1 cellular context compared by ENCODE assay signal in the genomic region with DNA sequence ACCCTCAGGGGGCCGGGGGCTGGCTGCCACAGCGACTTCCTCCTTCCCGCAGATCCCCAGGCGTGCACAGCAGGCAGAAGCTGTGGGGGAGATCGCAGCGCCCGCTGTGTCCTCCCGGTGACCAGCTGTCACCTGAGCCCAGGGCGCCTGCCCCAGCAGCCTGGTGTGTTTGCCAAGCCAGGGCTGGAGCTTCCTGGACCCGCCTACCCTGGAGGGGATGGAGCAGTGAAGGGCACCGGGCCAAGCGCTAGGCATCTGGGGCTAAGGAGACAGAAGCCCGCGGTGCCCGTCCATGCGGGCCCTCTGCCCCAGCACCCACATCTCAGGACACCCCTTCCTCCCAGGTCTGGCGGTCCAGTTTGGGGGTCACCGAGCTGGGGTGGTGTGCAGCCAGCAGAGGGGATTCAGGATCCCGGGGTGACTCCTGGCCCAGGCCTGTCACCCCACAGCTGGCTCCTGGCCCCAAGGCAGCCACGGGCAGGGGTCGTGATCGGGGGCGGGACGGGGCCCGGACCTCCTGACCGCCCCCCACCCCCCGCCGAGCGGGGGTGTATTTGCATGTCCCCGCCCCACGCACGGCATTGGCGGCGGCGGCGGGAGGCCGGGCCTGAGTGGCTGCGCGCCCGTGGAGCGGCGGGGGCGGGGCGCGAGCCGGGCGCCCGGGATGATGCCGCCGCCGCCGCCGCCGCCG.
TF ChIP-seq lines count a peak whose summit lies in the region.

A gene with protein sequence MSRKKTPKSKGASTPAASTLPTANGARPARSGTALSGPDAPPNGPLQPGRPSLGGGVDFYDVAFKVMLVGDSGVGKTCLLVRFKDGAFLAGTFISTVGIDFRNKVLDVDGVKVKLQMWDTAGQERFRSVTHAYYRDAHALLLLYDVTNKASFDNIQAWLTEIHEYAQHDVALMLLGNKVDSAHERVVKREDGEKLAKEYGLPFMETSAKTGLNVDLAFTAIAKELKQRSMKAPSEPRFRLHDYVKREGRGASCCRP (plus strand): TSS at position 645 of the 691 bp plus-strand sequence. CDS start 159 bp downstream, outside the sequence.

TF ChIP-seq in HepG2, 621 proteins besides CTCF, POLR2A, EP300 and RAD21 (continued from another document and continues in another):
- TF ChIP-seq, protein P1, sequence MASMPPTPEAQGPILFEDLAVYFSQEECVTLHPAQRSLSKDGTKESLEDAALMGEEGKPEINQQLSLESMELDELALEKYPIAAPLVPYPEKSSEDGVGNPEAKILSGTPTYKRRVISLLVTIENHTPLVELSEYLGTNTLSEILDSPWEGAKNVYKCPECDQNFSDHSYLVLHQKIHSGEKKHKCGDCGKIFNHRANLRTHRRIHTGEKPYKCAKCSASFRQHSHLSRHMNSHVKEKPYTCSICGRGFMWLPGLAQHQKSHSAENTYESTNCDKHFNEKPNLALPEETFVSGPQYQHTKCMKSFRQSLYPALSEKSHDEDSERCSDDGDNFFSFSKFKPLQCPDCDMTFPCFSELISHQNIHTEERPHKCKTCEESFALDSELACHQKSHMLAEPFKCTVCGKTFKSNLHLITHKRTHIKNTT (CRISPR knock-in tag; IDR thresholded peaks at IDR 0.05), result no peak
- TF ChIP-seq, protein P2, sequence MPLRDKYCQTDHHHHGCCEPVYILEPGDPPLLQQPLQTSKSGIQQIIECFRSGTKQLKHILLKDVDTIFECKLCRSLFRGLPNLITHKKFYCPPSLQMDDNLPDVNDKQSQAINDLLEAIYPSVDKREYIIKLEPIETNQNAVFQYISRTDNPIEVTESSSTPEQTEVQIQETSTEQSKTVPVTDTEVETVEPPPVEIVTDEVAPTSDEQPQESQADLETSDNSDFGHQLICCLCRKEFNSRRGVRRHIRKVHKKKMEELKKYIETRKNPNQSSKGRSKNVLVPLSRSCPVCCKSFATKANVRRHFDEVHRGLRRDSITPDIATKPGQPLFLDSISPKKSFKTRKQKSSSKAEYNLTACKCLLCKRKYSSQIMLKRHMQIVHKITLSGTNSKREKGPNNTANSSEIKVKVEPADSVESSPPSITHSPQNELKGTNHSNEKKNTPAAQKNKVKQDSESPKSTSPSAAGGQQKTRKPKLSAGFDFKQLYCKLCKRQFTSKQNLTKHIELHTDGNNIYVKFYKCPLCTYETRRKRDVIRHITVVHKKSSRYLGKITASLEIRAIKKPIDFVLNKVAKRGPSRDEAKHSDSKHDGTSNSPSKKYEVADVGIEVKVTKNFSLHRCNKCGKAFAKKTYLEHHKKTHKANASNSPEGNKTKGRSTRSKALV (CRISPR knock-in tag; IDR thresholded peaks at IDR 0.05), result no peak; the same call in 1 of the 2 replicates
- TF ChIP-seq ARHGAP35 (CRISPR knock-in tag; IDR thresholded peaks at IDR 0.05; ENCODE audit: borderline replicate concordance), result no peak
- TF ChIP-seq, protein P3, sequence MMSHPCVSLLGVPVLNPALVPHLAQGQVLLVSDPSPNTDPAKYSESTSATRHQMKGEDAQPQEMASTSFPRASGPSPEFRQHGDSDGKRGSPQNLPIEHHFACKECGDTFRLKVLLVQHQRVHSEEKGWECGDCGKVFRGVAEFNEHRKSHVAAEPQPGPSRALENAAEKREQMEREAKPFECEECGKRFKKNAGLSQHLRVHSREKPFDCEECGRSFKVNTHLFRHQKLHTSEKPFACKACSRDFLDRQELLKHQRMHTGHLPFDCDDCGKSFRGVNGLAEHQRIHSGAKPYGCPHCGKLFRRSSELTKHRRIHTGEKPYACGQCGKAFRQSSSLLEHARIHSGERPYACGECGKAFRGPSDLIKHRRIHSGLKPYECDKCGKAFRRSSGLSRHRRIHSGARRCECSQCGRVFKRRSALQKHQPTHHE (CRISPR knock-in tag; IDR thresholded peaks at IDR 0.05; ENCODE audit: borderline replicate concordance), result no peak
- TF ChIP-seq KLF16 (CRISPR knock-in tag; IDR thresholded peaks at IDR 0.05), result peak in 1 of 2 experiments; percentile 50; a peak in 1 of 4 replicates
- TF ChIP-seq BORCS8-MEF2B (CRISPR knock-in tag; IDR thresholded peaks at IDR 0.05), result no peak
- no peak for TF ChIP-seq ZNF83 (CRISPR knock-in tag; IDR thresholded peaks at IDR 0.05; ENCODE audit: borderline replicate concordance)
- TF ChIP-seq HNRNPK (IDR thresholded peaks at IDR 0.05; ENCODE audit: low read depth, low read length, poor library complexity, severe bottlenecking), result no peak
- TF ChIP-seq PHF20 (CRISPR knock-in tag; IDR thresholded peaks at IDR 0.05), result no peak
- TF ChIP-seq ZNF354B (CRISPR knock-in tag; IDR thresholded peaks at IDR 0.05), result no peak
- TF ChIP-seq ATF7 (IDR thresholded peaks at IDR 0.05), result no peak
- TF ChIP-seq ATF7 (CRISPR knock-in tag; IDR thresholded peaks at IDR 0.05), result no peak
- TF ChIP-seq ZNF790 (CRISPR knock-in tag; IDR thresholded peaks at IDR 0.05; ENCODE audit: borderline replicate concordance), result no peak
- TF ChIP-seq HES4 (CRISPR knock-in tag; IDR thresholded peaks at IDR 0.05; ENCODE audit: borderline replicate concordance), result no peak
- TF ChIP-seq, protein P4, sequence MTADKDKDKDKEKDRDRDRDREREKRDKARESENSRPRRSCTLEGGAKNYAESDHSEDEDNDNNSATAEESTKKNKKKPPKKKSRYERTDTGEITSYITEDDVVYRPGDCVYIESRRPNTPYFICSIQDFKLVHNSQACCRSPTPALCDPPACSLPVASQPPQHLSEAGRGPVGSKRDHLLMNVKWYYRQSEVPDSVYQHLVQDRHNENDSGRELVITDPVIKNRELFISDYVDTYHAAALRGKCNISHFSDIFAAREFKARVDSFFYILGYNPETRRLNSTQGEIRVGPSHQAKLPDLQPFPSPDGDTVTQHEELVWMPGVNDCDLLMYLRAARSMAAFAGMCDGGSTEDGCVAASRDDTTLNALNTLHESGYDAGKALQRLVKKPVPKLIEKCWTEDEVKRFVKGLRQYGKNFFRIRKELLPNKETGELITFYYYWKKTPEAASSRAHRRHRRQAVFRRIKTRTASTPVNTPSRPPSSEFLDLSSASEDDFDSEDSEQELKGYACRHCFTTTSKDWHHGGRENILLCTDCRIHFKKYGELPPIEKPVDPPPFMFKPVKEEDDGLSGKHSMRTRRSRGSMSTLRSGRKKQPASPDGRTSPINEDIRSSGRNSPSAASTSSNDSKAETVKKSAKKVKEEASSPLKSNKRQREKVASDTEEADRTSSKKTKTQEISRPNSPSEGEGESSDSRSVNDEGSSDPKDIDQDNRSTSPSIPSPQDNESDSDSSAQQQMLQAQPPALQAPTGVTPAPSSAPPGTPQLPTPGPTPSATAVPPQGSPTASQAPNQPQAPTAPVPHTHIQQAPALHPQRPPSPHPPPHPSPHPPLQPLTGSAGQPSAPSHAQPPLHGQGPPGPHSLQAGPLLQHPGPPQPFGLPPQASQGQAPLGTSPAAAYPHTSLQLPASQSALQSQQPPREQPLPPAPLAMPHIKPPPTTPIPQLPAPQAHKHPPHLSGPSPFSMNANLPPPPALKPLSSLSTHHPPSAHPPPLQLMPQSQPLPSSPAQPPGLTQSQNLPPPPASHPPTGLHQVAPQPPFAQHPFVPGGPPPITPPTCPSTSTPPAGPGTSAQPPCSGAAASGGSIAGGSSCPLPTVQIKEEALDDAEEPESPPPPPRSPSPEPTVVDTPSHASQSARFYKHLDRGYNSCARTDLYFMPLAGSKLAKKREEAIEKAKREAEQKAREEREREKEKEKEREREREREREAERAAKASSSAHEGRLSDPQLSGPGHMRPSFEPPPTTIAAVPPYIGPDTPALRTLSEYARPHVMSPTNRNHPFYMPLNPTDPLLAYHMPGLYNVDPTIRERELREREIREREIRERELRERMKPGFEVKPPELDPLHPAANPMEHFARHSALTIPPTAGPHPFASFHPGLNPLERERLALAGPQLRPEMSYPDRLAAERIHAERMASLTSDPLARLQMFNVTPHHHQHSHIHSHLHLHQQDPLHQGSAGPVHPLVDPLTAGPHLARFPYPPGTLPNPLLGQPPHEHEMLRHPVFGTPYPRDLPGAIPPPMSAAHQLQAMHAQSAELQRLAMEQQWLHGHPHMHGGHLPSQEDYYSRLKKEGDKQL (CRISPR knock-in tag; IDR thresholded peaks at IDR 0.05; ENCODE audit: low read depth), result no peak
- TF ChIP-seq, protein P5, sequence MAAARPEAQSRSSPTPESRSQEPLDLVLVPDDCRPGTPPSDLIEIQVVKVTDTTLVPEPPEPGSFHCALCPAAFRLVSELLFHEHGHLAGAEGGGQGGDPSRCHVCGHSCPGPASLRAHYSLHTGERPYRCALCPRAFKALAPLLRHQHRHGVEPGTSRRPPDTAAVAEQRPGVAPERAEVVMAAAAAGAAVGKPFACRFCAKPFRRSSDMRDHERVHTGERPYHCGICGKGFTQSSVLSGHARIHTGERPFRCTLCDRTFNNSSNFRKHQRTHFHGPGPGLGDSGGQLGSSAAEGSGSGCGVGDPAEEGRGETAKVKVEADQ (CRISPR knock-in tag; IDR thresholded peaks at IDR 0.05; ENCODE audit: borderline replicate concordance), result no peak
- no peak for TF ChIP-seq TCF12 (IDR thresholded peaks at IDR 0.05)
- no peak for TF ChIP-seq TCF12 (CRISPR knock-in tag; IDR thresholded peaks at IDR 0.05)
- no peak for TF ChIP-seq ZNF766 (CRISPR knock-in tag; IDR thresholded peaks at IDR 0.05; ENCODE audit: borderline replicate concordance)
- 0 out of 2 replicates have a peak, but pooled peaks have one; percentile 33 for TF ChIP-seq ZFP90 (CRISPR knock-in tag; IDR thresholded peaks at IDR 0.05; ENCODE audit: borderline replicate concordance)
- no peak for TF ChIP-seq TBL1XR1 (IDR thresholded peaks at IDR 0.05; ENCODE audit: borderline replicate concordance, low read length, partially characterized antibody)
- no peak for TF ChIP-seq PLRG1 (conservative IDR thresholded peaks at IDR 0.05)
- TF ChIP-seq, protein P6, sequence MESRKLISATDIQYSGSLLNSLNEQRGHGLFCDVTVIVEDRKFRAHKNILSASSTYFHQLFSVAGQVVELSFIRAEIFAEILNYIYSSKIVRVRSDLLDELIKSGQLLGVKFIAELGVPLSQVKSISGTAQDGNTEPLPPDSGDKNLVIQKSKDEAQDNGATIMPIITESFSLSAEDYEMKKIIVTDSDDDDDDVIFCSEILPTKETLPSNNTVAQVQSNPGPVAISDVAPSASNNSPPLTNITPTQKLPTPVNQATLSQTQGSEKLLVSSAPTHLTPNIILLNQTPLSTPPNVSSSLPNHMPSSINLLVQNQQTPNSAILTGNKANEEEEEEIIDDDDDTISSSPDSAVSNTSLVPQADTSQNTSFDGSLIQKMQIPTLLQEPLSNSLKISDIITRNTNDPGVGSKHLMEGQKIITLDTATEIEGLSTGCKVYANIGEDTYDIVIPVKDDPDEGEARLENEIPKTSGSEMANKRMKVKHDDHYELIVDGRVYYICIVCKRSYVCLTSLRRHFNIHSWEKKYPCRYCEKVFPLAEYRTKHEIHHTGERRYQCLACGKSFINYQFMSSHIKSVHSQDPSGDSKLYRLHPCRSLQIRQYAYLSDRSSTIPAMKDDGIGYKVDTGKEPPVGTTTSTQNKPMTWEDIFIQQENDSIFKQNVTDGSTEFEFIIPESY (CRISPR knock-in tag; IDR thresholded peaks at IDR 0.05), result no peak
- TF ChIP-seq, protein P7, sequence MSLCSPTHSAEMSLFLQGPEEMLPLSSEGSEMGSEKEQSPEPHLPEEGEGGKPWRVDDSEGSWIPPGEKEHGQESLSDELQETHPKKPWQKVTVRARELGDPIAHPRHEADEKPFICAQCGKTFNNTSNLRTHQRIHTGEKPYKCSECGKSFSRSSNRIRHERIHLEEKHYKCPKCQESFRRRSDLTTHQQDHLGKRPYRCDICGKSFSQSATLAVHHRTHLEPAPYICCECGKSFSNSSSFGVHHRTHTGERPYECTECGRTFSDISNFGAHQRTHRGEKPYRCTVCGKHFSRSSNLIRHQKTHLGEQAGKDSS (CRISPR knock-in tag; IDR thresholded peaks at IDR 0.05; ENCODE audit: borderline replicate concordance, low read depth), result peak; percentile 24; the same call in 1 of the 2 replicates
- no peak for TF ChIP-seq PRPF4 (IDR thresholded peaks at IDR 0.05; ENCODE audit: low read depth, low read length, poor library complexity, severe bottlenecking)
- TF ChIP-seq, protein P8, sequence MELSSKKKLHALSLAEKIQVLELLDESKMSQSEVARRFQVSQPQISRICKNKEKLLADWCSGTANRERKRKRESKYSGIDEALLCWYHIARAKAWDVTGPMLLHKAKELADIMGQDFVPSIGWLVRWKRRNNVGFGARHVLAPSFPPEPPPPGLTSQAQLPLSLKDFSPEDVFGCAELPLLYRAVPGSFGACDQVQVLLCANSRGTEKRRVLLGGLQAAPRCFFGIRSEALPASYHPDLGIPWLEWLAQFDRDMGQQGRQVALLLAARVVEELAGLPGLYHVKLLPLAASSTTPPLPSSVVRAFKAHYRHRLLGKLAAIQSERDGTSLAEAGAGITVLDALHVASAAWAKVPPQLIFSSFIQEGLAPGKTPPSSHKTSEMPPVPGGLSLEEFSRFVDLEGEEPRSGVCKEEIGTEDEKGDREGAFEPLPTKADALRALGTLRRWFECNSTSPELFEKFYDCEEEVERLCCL (CRISPR knock-in tag; IDR thresholded peaks at IDR 0.05; ENCODE audit: borderline replicate concordance), result no peak
- TF ChIP-seq ZNF703 (CRISPR knock-in tag; IDR thresholded peaks at IDR 0.05; ENCODE audit: borderline replicate concordance), result no peak
- TF ChIP-seq, protein P9, sequence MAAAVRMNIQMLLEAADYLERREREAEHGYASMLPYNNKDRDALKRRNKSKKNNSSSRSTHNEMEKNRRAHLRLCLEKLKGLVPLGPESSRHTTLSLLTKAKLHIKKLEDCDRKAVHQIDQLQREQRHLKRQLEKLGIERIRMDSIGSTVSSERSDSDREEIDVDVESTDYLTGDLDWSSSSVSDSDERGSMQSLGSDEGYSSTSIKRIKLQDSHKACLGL (CRISPR knock-in tag; IDR thresholded peaks at IDR 0.05), result peak; percentile 76
- no peak for TF ChIP-seq ZNF672 (CRISPR knock-in tag; IDR thresholded peaks at IDR 0.05)
- TF ChIP-seq RELA (CRISPR knock-in tag; IDR thresholded peaks at IDR 0.05), result no peak
- TF ChIP-seq, protein P10, sequence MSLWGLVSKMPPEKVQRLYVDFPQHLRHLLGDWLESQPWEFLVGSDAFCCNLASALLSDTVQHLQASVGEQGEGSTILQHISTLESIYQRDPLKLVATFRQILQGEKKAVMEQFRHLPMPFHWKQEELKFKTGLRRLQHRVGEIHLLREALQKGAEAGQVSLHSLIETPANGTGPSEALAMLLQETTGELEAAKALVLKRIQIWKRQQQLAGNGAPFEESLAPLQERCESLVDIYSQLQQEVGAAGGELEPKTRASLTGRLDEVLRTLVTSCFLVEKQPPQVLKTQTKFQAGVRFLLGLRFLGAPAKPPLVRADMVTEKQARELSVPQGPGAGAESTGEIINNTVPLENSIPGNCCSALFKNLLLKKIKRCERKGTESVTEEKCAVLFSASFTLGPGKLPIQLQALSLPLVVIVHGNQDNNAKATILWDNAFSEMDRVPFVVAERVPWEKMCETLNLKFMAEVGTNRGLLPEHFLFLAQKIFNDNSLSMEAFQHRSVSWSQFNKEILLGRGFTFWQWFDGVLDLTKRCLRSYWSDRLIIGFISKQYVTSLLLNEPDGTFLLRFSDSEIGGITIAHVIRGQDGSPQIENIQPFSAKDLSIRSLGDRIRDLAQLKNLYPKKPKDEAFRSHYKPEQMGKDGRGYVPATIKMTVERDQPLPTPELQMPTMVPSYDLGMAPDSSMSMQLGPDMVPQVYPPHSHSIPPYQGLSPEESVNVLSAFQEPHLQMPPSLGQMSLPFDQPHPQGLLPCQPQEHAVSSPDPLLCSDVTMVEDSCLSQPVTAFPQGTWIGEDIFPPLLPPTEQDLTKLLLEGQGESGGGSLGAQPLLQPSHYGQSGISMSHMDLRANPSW (CRISPR knock-in tag; IDR thresholded peaks at IDR 0.05; ENCODE audit: borderline replicate concordance), result no peak
- TF ChIP-seq, protein P11, sequence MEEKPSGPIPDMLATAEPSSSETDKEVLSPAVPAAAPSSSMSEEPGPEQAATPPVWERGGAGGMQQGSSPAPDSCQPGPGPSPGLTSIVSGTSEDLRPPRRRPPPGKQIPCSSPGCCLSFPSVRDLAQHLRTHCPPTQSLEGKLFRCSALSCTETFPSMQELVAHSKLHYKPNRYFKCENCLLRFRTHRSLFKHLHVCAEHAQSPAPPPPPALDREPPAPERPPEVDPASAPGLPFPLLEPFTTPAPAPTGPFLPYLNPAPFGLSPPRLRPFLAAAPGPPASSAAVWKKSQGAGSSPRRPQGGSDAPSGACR (CRISPR knock-in tag; IDR thresholded peaks at IDR 0.05), result no peak
- no peak for TF ChIP-seq PAWR (CRISPR knock-in tag; IDR thresholded peaks at IDR 0.05; ENCODE audit: borderline replicate concordance)
- no peak for TF ChIP-seq SPEN (CRISPR knock-in tag; IDR thresholded peaks at IDR 0.05; ENCODE audit: low read depth)
